ENCODE assay signal across 34 cellular contexts in genomic region chr9:87443461-87443860, GRCh38.
"Had no signal": no experiment of that assay in that cellular context is flagged by ENCODE, and none has a peak within 500 bp of the region (broad histone marks: within the 10 kb centered on the region; RNA-seq: fewer than 3 reads in every experiment).

No MANE protein-coding gene starts in this region.

- H3K4me3 ChIP-seq: MG63 had no signal

- DNase-seq: Karpas-422, Kasumi-1, MG63, MM.1S, MV-4-11, NCI-H1048, NCI-H1092, NCI-H1092 treated with DMSO at 0.1 percent for 48 hours, NCI-H1105, NCI-H1105 treated with DMSO at 0.1 percent for 48 hours, NCI-H1417, NCI-H1417 treated with DMSO at 0.1 percent for 48 hours, NCI-H1436, NCI-H1436 treated with DMSO at 0.1 percent for 48 hours, NCI-H1694, NCI-H1694 treated with DMSO at 0.1 percent for 48 hours, NCI-H187, NCI-H187 treated with DMSO at 0.1 percent for 48 hours, NCI-H1930, NCI-H2029, NCI-H2029 treated with DMSO at 0.1 percent for 48 hours, NCI-H2081, NCI-H2081 treated with DMSO at 0.1 percent for 48 hours, NCI-H2107, NCI-H2171, NCI-H2171 treated with DMSO at 0.1 percent for 48 hours, NCI-H2227 treated with DMSO at 0.1 percent for 48 hours, NCI-H226, NCI-H345, NCI-H446, NCI-H446 treated with DMSO at 0.1 percent for 48 hours, NCI-H510A, NCI-H510A treated with DMSO at 0.1 percent for 48 hours, NCI-H524 had no signal
